ENCODE assay signal across 20 cellular contexts in the genomic region with DNA sequence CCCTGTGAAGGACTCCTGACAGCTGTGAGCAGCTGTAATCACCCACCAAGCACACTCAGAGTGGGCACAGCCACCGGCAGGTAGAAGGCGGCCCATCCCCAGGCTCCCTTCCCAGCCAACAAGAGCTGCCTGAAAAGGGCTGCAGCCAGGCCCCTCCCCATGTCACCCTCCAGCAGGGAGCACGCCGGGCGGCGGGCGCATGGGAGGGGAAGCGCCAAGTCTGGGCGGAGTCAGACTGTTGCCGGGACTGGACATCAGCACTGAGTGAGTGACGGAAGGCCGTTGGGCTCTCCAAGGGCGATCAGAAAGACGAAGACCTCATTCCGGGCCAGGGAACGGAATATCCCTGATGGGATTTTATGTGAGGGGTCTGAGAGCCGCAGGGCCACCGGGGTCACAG.
DNase-seq lines count a peak whose midpoint lies in the region; ATAC-seq and TF ChIP-seq lines count a peak whose summit lies in the region.
"Had no signal": no experiment of that assay in that cellular context is flagged by ENCODE, and none has a peak within 500 bp of the region (broad histone marks: within the 10 kb centered on the region; RNA-seq: fewer than 3 reads in every experiment).

No MANE protein-coding gene starts in this region.

- H3K27ac ChIP-seq in right lobe of liver = no peak overlapping the region
- no peak overlapping the region for H3K27ac ChIP-seq in testis
- H3K27ac ChIP-seq: 22Rv1, neutrophil, transverse colon had no signal

- WGBS in right lobe of liver (ENCODE audit: insufficient coverage, low coverage, low lambda C conversion rate, missing lambda C conversion rate) = 20% methylated on average over 3 of the region's 18 CpGs
- WGBS in testis, 2 donors = 54% methylated on average over 18 of the region's 18 CpGs; no CpG with 5 or more reads in 1 of the 2 donors

- TF ChIP-seq POLR2A in right lobe of liver (IDR thresholded peaks at IDR 0.05) (no peak), testis (IDR thresholded peaks at IDR 0.05) (no peak)

- TF ChIP-seq CTCF in right lobe of liver (IDR thresholded peaks at IDR 0.05) (no peak), testis (IDR thresholded peaks at IDR 0.05) (no peak)

- peak in 2 of 3 experiments; percentile 4 to 16 for DNase-seq in NCI-H1417 (lab: John Stamatoyannopoulos, UW)
- no peak for DNase-seq in NCI-H1417 treated with DMSO at 0.1 percent for 48 hours (lab: John Stamatoyannopoulos, UW)
- DNase-seq in globus pallidus (ENCODE audit: low spot score) = peak; percentile 75
- no peak for DNase-seq in right lobe of liver
- DNase-seq in testis = peak; percentile 44
- no peak for DNase-seq in KG1 (lab: John Stamatoyannopoulos, UW)
- no peak for DNase-seq in NCI-H774 (lab: John Stamatoyannopoulos, UW)
- no peak for DNase-seq in D341Med (ENCODE audit: low spot score)
- DNase-seq: activated CD4-positive, alpha-beta T cell treated with anti-CD3 and anti-CD28 coated beads for 1 hour; activated CD8-positive, alpha-beta memory T cell treated with anti-CD3 and anti-CD28 coated beads for 24 hours; Caco-2; cortex of kidney; NCI-H1436; SK-N-SH; T-helper 9 cell; transverse colon had no signal

- ATAC-seq in right lobe of liver = peak; percentile 14 to 64 (median 30)
- ATAC-seq: sciatic nerve; stimulated activated effector memory CD8-positive, alpha-beta T cell treated with anti-CD3 and anti-CD28 coated beads, Interleukin-12 subunit alpha, Interleukin-12 subunit beta, amount 100 ng/mL, for 72 hours had no signal

- no peaks in the 10 kb centered on the region for H3K36me3 ChIP-seq in right lobe of liver
- H3K36me3 ChIP-seq in testis (ENCODE audit: low read depth, missing control alignments) = no peaks in the 10 kb centered on the region
- H3K36me3 ChIP-seq: neutrophil, transverse colon had no signal

- intact Hi-C loops in right lobe of liver (cut with DNase I) = no loop called here
- intact Hi-C loops in testis (cut with DNase I; ENCODE audit: low total_unique reads) = no loop called here

- H3K4me1 ChIP-seq in right lobe of liver = no peaks in the 10 kb centered on the region
- H3K4me1 ChIP-seq in testis = peaks cover 7% of the 10 kb centered on the region
- H3K4me1 ChIP-seq: Caco-2, transverse colon had no signal

- H3K9me3 ChIP-seq in right lobe of liver (no peaks in the 10 kb centered on the region), testis (no peaks in the 10 kb centered on the region)
- H3K9me3 ChIP-seq: Caco-2, neutrophil, SK-N-SH, transverse colon had no signal

- H3K27me3 ChIP-seq in right lobe of liver = no peaks in the 10 kb centered on the region
- H3K27me3 ChIP-seq in testis = no peaks in the 10 kb centered on the region

- H3K4me3 ChIP-seq in right lobe of liver (no peak overlapping the region), testis (no peak overlapping the region)
- H3K4me3 ChIP-seq: transverse colon had no signal

Comparison
In these comparisons a context has a peak if more than half of its experiments do, and no peak if none do; other contexts are left out.
1. DNase-seq: peak in NCI-H1417 (2 of 3), globus pallidus (single experiment) and testis (single experiment); none in NCI-H1417 treated with DMSO at 0.1 percent for 48 hours (single experiment), right lobe of liver (0 of 3), KG1 (single experiment), NCI-H774 (single experiment) and D341Med (single experiment).